In genomic region chr7:127619681-127620405, GRCh38 we compare ENCODE assay signal across 12 cellular contexts. TPM values are rescaled to one million over a fixed set of nuclear protein-coding genes. Genes with fewer than 3 reads are reported as not detected.
DNase-seq lines count a peak whose midpoint lies in the region; ATAC-seq and TF ChIP-seq lines count a peak whose summit lies in the region.
"Had no signal": no experiment of that assay in that cellular context is flagged by ENCODE, and none has a peak within 500 bp of the region (broad histone marks: within the 10 kb centered on the region; RNA-seq: fewer than 3 reads in every experiment).

No MANE protein-coding gene starts in this region.

- peak; percentile 20 for DNase-seq in GM23248
- DNase-seq in astrocyte of the hippocampus (ENCODE audit: low read depth, low spot score), result peak; percentile 29
- no peak for DNase-seq in mucosa of descending colon
- no peak for DNase-seq in uterus
- DNase-seq in GM10248 (ENCODE audit: extremely low spot score), result no peak
- no peak for DNase-seq in NCI-H1930 (lab: John Stamatoyannopoulos, UW)
- DNase-seq: activated B cell treated with CpG ODN at 0.5 μM for 24 hours, amygdala, NCI-H526 treated with DMSO at 0.1 percent for 48 hours had no signal

- TF ChIP-seq POLR2A in uterus (IDR thresholded peaks at IDR 0.05), result no peak

- ATAC-seq in mucosa of descending colon, result peak; percentile 18

- in situ Hi-C loops in GM23248 (cut with MboI), result no loop called here

- POLR2A ChIA-PET in GM10248 (lab: Yijun Ruan, JAX), result no interaction called here

- intact Hi-C loops in mucosa of descending colon (cut with DNase I, micrococcal nuclease), result no loop called here
- intact Hi-C loops in uterus (cut with DNase I; ENCODE audit: low total_unique reads), result no loop called here

- no peaks in the 10 kb centered on the region for H3K79me2 ChIP-seq in GM23248 (ENCODE audit: insufficient read depth)
- H3K79me2 ChIP-seq: hepatocyte had no signal

- H3K27ac ChIP-seq in GM23248, result no peak overlapping the region
- H3K27ac ChIP-seq in uterus, result no peak overlapping the region
- H3K27ac ChIP-seq: hepatocyte had no signal

- H2AFZ ChIP-seq in GM23248, result no peak overlapping the region
- H2AFZ ChIP-seq: hepatocyte had no signal

- no peak for TF ChIP-seq CTCF in mucosa of descending colon (IDR thresholded peaks at IDR 0.05)
- TF ChIP-seq CTCF in uterus (IDR thresholded peaks at IDR 0.05), result no peak
- TF ChIP-seq CTCF in GM10248 (IDR thresholded peaks at IDR 0.05; ENCODE audit: control extremely low read depth, extremely low read depth, low read depth, missing control alignments), result no peak

- H3K4me3 ChIP-seq in GM23248, result no peak overlapping the region
- H3K4me3 ChIP-seq in mucosa of descending colon, result no peak overlapping the region
- no peak overlapping the region for H3K4me3 ChIP-seq in uterus
- H3K4me3 ChIP-seq: hepatocyte had no signal

- H3K27me3 ChIP-seq in GM23248 (replicated peaks; ENCODE audit: insufficient read depth) (peaks cover 84% of the 10 kb centered on the region), uterus (no peaks in the 10 kb centered on the region)

- no peaks in the 10 kb centered on the region for H4K20me1 ChIP-seq in GM23248 (ENCODE audit: insufficient read depth)

- H3K9me3 ChIP-seq in GM23248 (ENCODE audit: low read depth), result no peaks in the 10 kb centered on the region
- no peaks in the 10 kb centered on the region for H3K9me3 ChIP-seq in mucosa of descending colon
- no peaks in the 10 kb centered on the region for H3K9me3 ChIP-seq in uterus

- H3K9ac ChIP-seq in GM23248, result no peak overlapping the region

- H3K4me2 ChIP-seq in GM23248 (ENCODE audit: unreplicated experiment), result no peak overlapping the region
- H3K4me2 ChIP-seq: hepatocyte had no signal

- CTCF ChIA-PET in GM10248 (lab: Yijun Ruan, JAX), result interaction anchor here (1.0 kb wide), 1 partner anchor 9 kb away, joined by 3 read pairs; no protein-coding TSS in a partner anchor

- H3K4me1 ChIP-seq in GM23248 (ENCODE audit: insufficient read depth) (no peaks in the 10 kb centered on the region), mucosa of descending colon (ENCODE audit: low read depth) (no peaks in the 10 kb centered on the region), uterus (no peaks in the 10 kb centered on the region)

- no peaks in the 10 kb centered on the region for H3F3A ChIP-seq in GM23248 (ENCODE audit: insufficient read depth)

- 12 to 13% methylated on average over 27 of the region's 27 CpGs for WGBS in GM23248 (ENCODE audit: low coverage in 1 of 2, low lambda C conversion rate in 2 of 2, missing lambda C conversion rate in 2 of 2), 2 experiments

- H3K9me2 ChIP-seq in GM23248 (ENCODE audit: insufficient read depth), result no peaks in the 10 kb centered on the region

- H3K36me3 ChIP-seq in GM23248 (ENCODE audit: low read depth) (no peaks in the 10 kb centered on the region), mucosa of descending colon (ENCODE audit: low read depth) (no peaks in the 10 kb centered on the region), uterus (no peaks in the 10 kb centered on the region)

RNA-seq across cellular contexts. Expression of gene PAX4, which starts 1.9 kb away (rescaled TPM):
- total RNA-seq in GM23248 (2014; rRNA removed; shearing (Covaris generic)), result not detected in 2 replicates
- polyA plus RNA-seq in GM23248 (2016; fragmentation: Nextera tagmentation; extraction: Ambion mirVana), result not detected in 2 replicates
- total RNA-seq in mucosa of descending colon (1 to 10 TPM in 1 of 3 donors, under 1 TPM in 1, not detected in 1; 0.96 to 1.8 TPM), uterus (not detected)
- total RNA-seq: activated B cell treated with CpG ODN at 0.5 μM for 24 hours, SK-MEL-5, skeletal muscle tissue had no signal

RNA-seq across cellular contexts. Expression of gene FSCN3, which starts 26.3 kb away (rescaled TPM):
- 3.8 TPM in 1 of 2 replicates, not detected in the other for total RNA-seq in GM23248 (2014; rRNA removed; shearing (Covaris generic))
- polyA plus RNA-seq in GM23248 (2016; fragmentation: Nextera tagmentation; extraction: Ambion mirVana), result not detected in 2 replicates
- total RNA-seq in mucosa of descending colon, result 1 to 10 TPM in 1 of 3 donors, under 1 TPM in 2; 0.35 to 1.0 (median 0.52) TPM
- 1 to 10 TPM in 1 of 4 donors, under 1 TPM in 1, not detected in 2; 0.62 to 2.1 TPM for total RNA-seq in uterus
- total RNA-seq: skeletal muscle tissue had no signal
- polyA plus RNA-seq: hepatocyte had no signal

RNA-seq across cellular contexts. Expression of gene ARF5, which starts 31.6 kb away (rescaled TPM):
- total RNA-seq in GM23248 (2014; rRNA removed; shearing (Covaris generic)), result 263 and 269 TPM in 2 replicates
- 207 and 220 TPM in 2 replicates for polyA plus RNA-seq in GM23248 (2016; fragmentation: Nextera tagmentation; extraction: Ambion mirVana)
- total RNA-seq in mucosa of descending colon, result 100 to 1,000 TPM in 2 of 3 donors, 10 to 100 TPM in 1; 94.3 to 160 (median 141) TPM
- 100 to 1,000 TPM in 3 of 4 donors, 10 to 100 TPM in 1; 77.4 to 273 (median 122) TPM for total RNA-seq in uterus

RNA-seq across cellular contexts. Expression of gene SND1, which starts 32.2 kb away (rescaled TPM):
- total RNA-seq in GM23248 (2014; rRNA removed; shearing (Covaris generic)), result 174 and 184 TPM in 2 replicates
- 128 and 137 TPM in 2 replicates for polyA plus RNA-seq in GM23248 (2016; fragmentation: Nextera tagmentation; extraction: Ambion mirVana)
- total RNA-seq in mucosa of descending colon, result 100 to 1,000 TPM in 2 of 3 donors, 10 to 100 TPM in 1; 99.0 to 131 (median 106) TPM
- total RNA-seq in uterus, result 100 to 1,000 TPM in 2 of 4 donors, 10 to 100 TPM in 2; 54.8 to 192 (median 117) TPM

RNA-seq across cellular contexts. Expression of gene GCC1, which starts 34.4 kb away (rescaled TPM):
- total RNA-seq in GM23248 (2014; rRNA removed; shearing (Covaris generic)), result 17.9 and 19.5 TPM in 2 replicates
- polyA plus RNA-seq in GM23248 (2016; fragmentation: Nextera tagmentation; extraction: Ambion mirVana), result 13.8 TPM in 2 replicates
- 10 to 100 TPM; 14.8 to 18.0 (median 17.8) TPM for total RNA-seq in mucosa of descending colon
- 10 to 100 TPM in 2 of 4 donors, 1 to 10 TPM in 2; 3.8 to 22.9 (median 10.6) TPM for total RNA-seq in uterus

Comparison
In these comparisons a context has a peak if more than half of its experiments do, and no peak if none do; other contexts are left out.
1. DNase-seq: peak in GM23248 (single experiment) and astrocyte of the hippocampus (single experiment); none in mucosa of descending colon (0 of 3), uterus (0 of 2), GM10248 (single experiment) and NCI-H1930 (0 of 2).